Comparison of ENCODE assay signal across 25 cellular contexts in the genomic region with DNA sequence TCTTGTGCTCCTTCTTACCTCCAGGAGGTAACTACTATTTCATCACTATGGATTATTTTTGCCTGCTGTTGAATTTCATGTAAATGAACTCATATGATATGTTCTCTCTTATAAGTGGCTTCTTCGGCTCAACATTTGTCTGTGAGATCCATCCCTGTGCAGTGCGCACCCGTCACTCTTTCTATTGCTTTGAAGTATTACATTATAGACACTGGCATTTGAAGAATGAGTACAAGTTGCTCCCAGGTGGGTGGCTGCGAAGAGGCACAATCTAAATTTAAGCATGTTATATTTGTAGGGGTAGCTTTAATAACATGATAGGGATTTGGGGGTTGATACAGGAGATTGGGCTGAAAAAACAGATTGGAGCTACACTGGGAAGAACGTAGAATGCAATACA.
"Had no signal": no experiment of that assay in that cellular context is flagged by ENCODE, and none has a peak within 500 bp of the region (broad histone marks: within the 10 kb centered on the region; RNA-seq: fewer than 3 reads in every experiment).

No MANE protein-coding gene starts in this region.

- ATAC-seq: gastrocnemius medialis, heart left ventricle, left lobe of liver had no signal

- DNase-seq: dermis blood vessel endothelial cell; dorsolateral prefrontal cortex; effector CD4-positive, alpha-beta T cell; effector memory CD4-positive, alpha-beta T cell; esophagus squamous epithelium; foreskin fibroblast; foreskin melanocyte; gastrocnemius medialis; glutamatergic neuron; heart left ventricle; hypothalamus; immature natural killer cell; islet precursor cell; kidney; kidney glomerular epithelial cell; left colon; left ventricle myocardium inferior; mammary epithelial cell; mesendoderm; midbrain had no signal

- H3K9me3 Mint-ChIP-seq: memory B cell had no signal

- H3K4me3 Mint-ChIP-seq: immature natural killer cell, memory B cell had no signal

- H3K4me1 Mint-ChIP-seq: immature natural killer cell, memory B cell had no signal

- H3K4me2 ChIP-seq: hepatocyte had no signal

- H3K27ac Mint-ChIP-seq: immature natural killer cell, memory B cell had no signal

- H3K9me3 ChIP-seq: esophagus squamous epithelium, gastrocnemius medialis, heart left ventricle, left ventricle myocardium inferior had no signal

- H2AFZ ChIP-seq: hepatocyte had no signal

- H3K4me3 ChIP-seq: coronary artery, dorsolateral prefrontal cortex, esophagus squamous epithelium, gastrocnemius medialis, heart left ventricle, hepatocyte, left ventricle myocardium inferior, lung had no signal

- H3K79me2 ChIP-seq: hepatocyte had no signal

- H3K27me3 ChIP-seq: dorsolateral prefrontal cortex, esophagus squamous epithelium, gastrocnemius medialis, heart left ventricle, hepatocyte had no signal

- H3K27me3 Mint-ChIP-seq: memory B cell had no signal

- H3K36me3 ChIP-seq: esophagus squamous epithelium, gastrocnemius medialis, heart left ventricle, left ventricle myocardium inferior had no signal

- H3K27ac ChIP-seq: coronary artery, dorsolateral prefrontal cortex, esophagus squamous epithelium, gastrocnemius medialis, heart left ventricle, hepatocyte, left ventricle myocardium inferior had no signal

- H3K36me3 Mint-ChIP-seq: immature natural killer cell, memory B cell had no signal

- H3K4me1 ChIP-seq: esophagus squamous epithelium, gastrocnemius medialis, heart left ventricle, left ventricle myocardium inferior had no signal
